In the genomic region with DNA sequence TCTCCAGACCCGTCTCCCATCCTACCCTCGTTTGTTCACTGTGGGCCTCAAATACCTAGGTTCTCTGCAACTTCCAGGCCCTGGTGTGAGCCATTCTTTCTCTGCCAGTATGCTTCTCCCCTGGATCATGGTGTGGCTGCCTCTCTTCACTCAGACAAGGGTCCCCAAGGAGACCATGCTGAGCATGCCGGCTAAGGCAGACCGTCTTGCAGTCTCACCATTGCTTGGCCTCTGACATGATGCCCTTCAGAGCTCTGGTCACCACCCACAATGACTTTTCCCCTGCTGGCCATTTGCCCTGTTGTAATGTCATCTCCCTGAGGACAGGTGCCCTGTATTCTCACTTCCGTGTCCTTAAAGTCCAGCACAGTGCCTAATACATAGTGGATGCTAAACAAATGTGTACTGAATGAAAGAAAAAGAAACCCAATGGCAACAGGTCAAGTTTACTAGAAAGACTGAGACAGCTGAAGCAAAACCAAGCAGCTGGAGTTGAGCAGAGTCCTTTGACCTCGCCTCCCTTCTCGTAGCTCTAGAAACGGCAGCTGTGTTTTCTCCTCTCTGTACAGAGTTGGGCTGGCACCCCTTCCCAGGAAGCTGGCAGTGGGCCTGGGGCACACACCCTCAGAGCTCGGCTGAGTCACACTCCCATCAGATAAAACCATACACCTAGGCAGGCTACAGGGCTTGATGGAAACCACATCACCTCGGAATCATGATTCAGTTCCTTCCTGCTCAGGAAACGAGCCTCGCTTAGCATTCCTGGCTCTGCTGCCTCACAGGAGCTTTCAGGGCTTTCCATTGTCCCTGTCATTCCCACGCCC, we compare ENCODE assay signal across 8 cellular contexts. TPM values are rescaled to one million over a fixed set of nuclear protein-coding genes. Genes with fewer than 3 reads are reported as not detected.
DNase-seq lines count a peak whose midpoint lies in the region; ATAC-seq and TF ChIP-seq lines count a peak whose summit lies in the region.

No MANE protein-coding gene starts in this region.

- H3K4me2 ChIP-seq in neural progenitor cell = no peak overlapping the region
- H3K4me2 ChIP-seq in MM.1S (ENCODE audit: low read depth, low read length) = no peak overlapping the region

- no peak overlapping the region for H2AFZ ChIP-seq in neural progenitor cell (replicated peaks)
- H2AFZ ChIP-seq in MM.1S (ENCODE audit: low read length) = no peak overlapping the region

- H3F3A ChIP-seq in neural progenitor cell (ENCODE audit: low read depth) = no peaks in the 10 kb centered on the region
- no peaks in the 10 kb centered on the region for H3F3A ChIP-seq in MM.1S (ENCODE audit: insufficient read depth, low read length)

- H3K9me3 ChIP-seq in neural progenitor cell (ENCODE audit: low read depth) = no peaks in the 10 kb centered on the region
- H3K9me3 ChIP-seq in MM.1S (replicated peaks; ENCODE audit: insufficient read depth, low read length) = no peaks in the 10 kb centered on the region

- H4K20me1 ChIP-seq in neural progenitor cell (ENCODE audit: low read depth) = no peaks in the 10 kb centered on the region
- H4K20me1 ChIP-seq in MM.1S (ENCODE audit: insufficient read depth, low read length) = no peaks in the 10 kb centered on the region

- CTCF ChIA-PET in activated CD8-positive, alpha-beta memory T cell treated with anti-CD3 and anti-CD28 coated beads, Interleukin-2, amount 10 ng/mL, durations not matched to agents 7 days and 5 days (lab: Charles Lee) = interaction anchor here (0.8 to 8.5 kb wide), 9 partner anchors 12 to 230 kb away, joined by 3 to 144 read pairs (median 4); partner anchors contain the start of gene WDR82

- H3K9ac ChIP-seq in neural progenitor cell (no peak overlapping the region), MM.1S (ENCODE audit: low read length) (no peak overlapping the region)

- H3K79me2 ChIP-seq in neural progenitor cell (ENCODE audit: low read depth) = no peaks in the 10 kb centered on the region
- H3K79me2 ChIP-seq in MM.1S (ENCODE audit: low read length) = no peaks in the 10 kb centered on the region

- DNase-seq in stimulated activated CD4-positive, alpha-beta T cell treated with anti-CD3 and anti-CD28 coated beads, Interleukin-15, amount 100 ng/mL, for 1 hour (ENCODE audit: low read depth in 1 of 2, low spot score in 1 of 2) = peak; percentile 25 to 43
- no peak for DNase-seq in stimulated activated CD4-positive, alpha-beta T cell treated with anti-CD3 and anti-CD28 coated beads, Interleukin-12 subunit alpha, Interleukin-12 subunit beta, amount 100 ng/mL, for 4 hours
- DNase-seq in activated CD8-positive, alpha-beta memory T cell treated with anti-CD3 and anti-CD28 coated beads, Interleukin-2, amount 10 ng/mL, durations not matched to agents 7 days and 5 days = peak; percentile 63
- DNase-seq in epithelial cell of proximal tubule (ENCODE audit: low read depth) (peak; percentile 46), neural progenitor cell (ENCODE audit: low spot score) (no peak), Ammon's horn (ENCODE audit: low spot score) (no peak), MM.1S (no peak)

- no peaks in the 10 kb centered on the region for H3K9me2 ChIP-seq in MM.1S (replicated peaks; ENCODE audit: insufficient read depth, low read length)

- H3K27me3 ChIP-seq in neural progenitor cell (no peaks in the 10 kb centered on the region), MM.1S (replicated peaks; ENCODE audit: insufficient read depth, low read length) (no peaks in the 10 kb centered on the region)

- peak overlapping the region; percentile 78 for H3K4me3 Mint-ChIP-seq in activated CD8-positive, alpha-beta memory T cell treated with anti-CD3 and anti-CD28 coated beads, Interleukin-2, amount 10 ng/mL, durations not matched to agents 7 days and 5 days
- no peak overlapping the region for H3K4me3 Mint-ChIP-seq in neural progenitor cell

- peak overlapping the region; percentile 88 for H3K27ac Mint-ChIP-seq in activated CD8-positive, alpha-beta memory T cell treated with anti-CD3 and anti-CD28 coated beads, Interleukin-2, amount 10 ng/mL, durations not matched to agents 7 days and 5 days
- peak overlapping the region; percentile 17 for H3K27ac Mint-ChIP-seq in neural progenitor cell

- peaks cover 3% of the 10 kb centered on the region for H3K4me1 ChIP-seq in neural progenitor cell
- peaks cover 8% of the 10 kb centered on the region; the same call in 1 of the 2 replicates for H3K4me1 ChIP-seq in MM.1S (ENCODE audit: low read length)

- no peak overlapping the region for H3K27ac ChIP-seq in neural progenitor cell
- H3K27ac ChIP-seq in MM.1S (ENCODE audit: low read length) = no peak overlapping the region

- no peak overlapping the region for H3K4me3 ChIP-seq in epithelial cell of proximal tubule (ENCODE audit: low read depth, low read length)
- H3K4me3 ChIP-seq in neural progenitor cell = no peak overlapping the region
- no peak overlapping the region for H3K4me3 ChIP-seq in MM.1S (ENCODE audit: low read length)

- no peaks in the 10 kb centered on the region for H3K9me3 Mint-ChIP-seq in activated CD8-positive, alpha-beta memory T cell treated with anti-CD3 and anti-CD28 coated beads, Interleukin-2, amount 10 ng/mL, durations not matched to agents 7 days and 5 days (ENCODE audit: low read depth)
- no peaks in the 10 kb centered on the region for H3K9me3 Mint-ChIP-seq in neural progenitor cell

- H3K36me3 ChIP-seq in neural progenitor cell (no peaks in the 10 kb centered on the region), MM.1S (replicated peaks; ENCODE audit: insufficient read depth, low read length) (no peaks in the 10 kb centered on the region)

- H3K36me3 Mint-ChIP-seq in activated CD8-positive, alpha-beta memory T cell treated with anti-CD3 and anti-CD28 coated beads, Interleukin-2, amount 10 ng/mL, durations not matched to agents 7 days and 5 days = peaks cover 21% of the 10 kb centered on the region
- H3K36me3 Mint-ChIP-seq in neural progenitor cell = peaks cover 26% of the 10 kb centered on the region

- peaks cover 56% of the 10 kb centered on the region for H3K4me1 Mint-ChIP-seq in activated CD8-positive, alpha-beta memory T cell treated with anti-CD3 and anti-CD28 coated beads, Interleukin-2, amount 10 ng/mL, durations not matched to agents 7 days and 5 days
- H3K4me1 Mint-ChIP-seq in neural progenitor cell = peaks cover 2% of the 10 kb centered on the region

- TF ChIP-seq CTCF in epithelial cell of proximal tubule (conservative IDR thresholded peaks at IDR 0.05; ENCODE audit: low read depth, low read length) (peak; percentile 7), neural progenitor cell (IDR thresholded peaks at IDR 0.05) (no peak), MM.1S (IDR thresholded peaks at IDR 0.05; ENCODE audit: low read length) (no peak)

- ATAC-seq in activated CD8-positive, alpha-beta memory T cell treated with anti-CD3 and anti-CD28 coated beads, Interleukin-2, amount 10 ng/mL, durations not matched to agents 7 days and 5 days = peak; percentile 45
- no peak for ATAC-seq in GM18873 (IDR thresholded peaks at IDR 0.05; ENCODE audit: low FRiP score, unreplicated experiment)

- H3K27me3 Mint-ChIP-seq in activated CD8-positive, alpha-beta memory T cell treated with anti-CD3 and anti-CD28 coated beads, Interleukin-2, amount 10 ng/mL, durations not matched to agents 7 days and 5 days = no peaks in the 10 kb centered on the region
- peaks cover 3% of the 10 kb centered on the region for H3K27me3 Mint-ChIP-seq in neural progenitor cell (ENCODE audit: insufficient read depth, low read depth)

RNA-seq across cellular contexts. Expression of gene TLR9, which starts 8.6 kb away (rescaled TPM):
- total RNA-seq in activated CD8-positive, alpha-beta memory T cell treated with anti-CD3 and anti-CD28 coated beads, Interleukin-2, amount 10 ng/mL, durations not matched to agents 7 days and 5 days = under 1 TPM in 1 of 2 experiments, not detected in 1; 0.64 TPM
- total RNA-seq in epithelial cell of proximal tubule (not detected in 2 replicates), neural progenitor cell (ENCODE audit: low replicate concordance) (not detected in 2 replicates)

RNA-seq across cellular contexts. Expression of gene ALAS1, which starts 18.8 kb away (rescaled TPM):
- total RNA-seq in activated CD8-positive, alpha-beta memory T cell treated with anti-CD3 and anti-CD28 coated beads, Interleukin-2, amount 10 ng/mL, durations not matched to agents 7 days and 5 days = 10 to 100 TPM; 61.3 to 84.2 TPM
- total RNA-seq in epithelial cell of proximal tubule = 56.3 and 71.5 TPM in 2 replicates
- total RNA-seq in neural progenitor cell (ENCODE audit: low replicate concordance) = 35.0 and 54.9 TPM in 2 replicates

RNA-seq across cellular contexts. Expression of gene TWF2, which starts 22.2 kb away (rescaled TPM):
- total RNA-seq in activated CD8-positive, alpha-beta memory T cell treated with anti-CD3 and anti-CD28 coated beads, Interleukin-2, amount 10 ng/mL, durations not matched to agents 7 days and 5 days = 100 to 1,000 TPM; 110 to 131 TPM
- total RNA-seq in epithelial cell of proximal tubule (154 and 189 TPM in 2 replicates), neural progenitor cell (ENCODE audit: low replicate concordance) (21.9 and 44.9 TPM in 2 replicates)

RNA-seq across cellular contexts. Expression of gene PPM1M, which starts 28.8 kb away (rescaled TPM):
- total RNA-seq in activated CD8-positive, alpha-beta memory T cell treated with anti-CD3 and anti-CD28 coated beads, Interleukin-2, amount 10 ng/mL, durations not matched to agents 7 days and 5 days = 10 to 100 TPM; 91.1 to 94.1 TPM
- 6.9 and 8.9 TPM in 2 replicates for total RNA-seq in epithelial cell of proximal tubule
- total RNA-seq in neural progenitor cell (ENCODE audit: low replicate concordance) = 1.1 and 3.1 TPM in 2 replicates

Comparison
In these comparisons a context has a peak if more than half of its experiments do, and no peak if none do; other contexts are left out.
1. DNase-seq: peak in stimulated activated CD4-positive, alpha-beta T cell treated with anti-CD3 and anti-CD28 coated beads, Interleukin-15, amount 100 ng/mL, for 1 hour (2 of 2), activated CD8-positive, alpha-beta memory T cell treated with anti-CD3 and anti-CD28 coated beads, Interleukin-2, amount 10 ng/mL, durations not matched to agents 7 days and 5 days (single experiment) and epithelial cell of proximal tubule (single experiment); none in stimulated activated CD4-positive, alpha-beta T cell treated with anti-CD3 and anti-CD28 coated beads, Interleukin-12 subunit alpha, Interleukin-12 subunit beta, amount 100 ng/mL, for 4 hours (single experiment), neural progenitor cell (single experiment), Ammon's horn (single experiment) and MM.1S (single experiment).